ENCODE assay signal across 1 cellular context in genomic region chr17:61583242-61583641, GRCh38.
TF ChIP-seq lines count a peak whose summit lies in the region.

No MANE protein-coding gene starts in this region.

TF ChIP-seq in H1, 55 proteins besides CTCF, POLR2A, EP300 and RAD21:
- TF ChIP-seq ATF2 (IDR thresholded peaks at IDR 0.05; ENCODE audit: low read length) (0 out of 2 replicates have a peak, but pooled peaks have one; percentile 39), SRF (IDR thresholded peaks at IDR 0.05; ENCODE audit: low read depth, low read length) (no peak), JUN (IDR thresholded peaks at IDR 0.05; ENCODE audit: low read depth, low read length) (no peak), SP2 (IDR thresholded peaks at IDR 0.05; ENCODE audit: low read length) (no peak), JUND (IDR thresholded peaks at IDR 0.05; ENCODE audit: low read length) (peak; percentile 46; the same call in 1 of the 2 replicates), SIX5 (IDR thresholded peaks at IDR 0.05; ENCODE audit: low read depth, low read length) (no peak), CHD2 (IDR thresholded peaks at IDR 0.05; ENCODE audit: low read length) (no peak), RXRA (IDR thresholded peaks at IDR 0.05; ENCODE audit: insufficient read depth, low read depth, low read length) (no peak), TAF7 (optimal IDR thresholded peaks at IDR 0.05; ENCODE audit: borderline replicate concordance, low read depth, low read length) (no peak), E2F6 (IDR thresholded peaks at IDR 0.05) (no peak), SP1 (IDR thresholded peaks at IDR 0.05; ENCODE audit: low read depth, low read length) (no peak), BACH1 (IDR thresholded peaks at IDR 0.05; ENCODE audit: low read length) (no peak)
